Comparison of ENCODE assay signal across 8 cellular contexts in genomic region chr5:97162045-97162444, GRCh38. TPM values are rescaled to one million over a fixed set of nuclear protein-coding genes. Genes with fewer than 3 reads are reported as not detected.
DNase-seq lines count a peak whose midpoint lies in the region; ATAC-seq and TF ChIP-seq lines count a peak whose summit lies in the region.

No MANE protein-coding gene starts in this region.

- peak overlapping the region; percentile 60 for H3K27ac ChIP-seq in neutrophil

- H3K4me3 Mint-ChIP-seq in activated CD8-positive, alpha-beta memory T cell treated with anti-CD3 and anti-CD28 coated beads, Interleukin-2, amount 10 ng/mL, durations not matched to agents 7 days and 5 days: no peak overlapping the region

- H3K36me3 ChIP-seq in neutrophil: peaks cover 4% of the 10 kb centered on the region

- peaks cover 15% of the 10 kb centered on the region for H3K9me3 Mint-ChIP-seq in activated CD8-positive, alpha-beta memory T cell treated with anti-CD3 and anti-CD28 coated beads, Interleukin-2, amount 10 ng/mL, durations not matched to agents 7 days and 5 days (ENCODE audit: low read depth)

- no peaks in the 10 kb centered on the region for H3K27me3 ChIP-seq in neutrophil

- H3K4me1 ChIP-seq in neutrophil (ENCODE audit: control insufficient read depth in 1 of 2, insufficient read depth in 1 of 2, low read depth in 1 of 2, low read length in 1 of 2): peaks cover 17 to 18% of the 10 kb centered on the region in 2 experiments

- H3K36me3 Mint-ChIP-seq in activated CD8-positive, alpha-beta memory T cell treated with anti-CD3 and anti-CD28 coated beads, Interleukin-2, amount 10 ng/mL, durations not matched to agents 7 days and 5 days: peaks cover 40% of the 10 kb centered on the region

- CTCF ChIA-PET in activated CD8-positive, alpha-beta memory T cell treated with anti-CD3 and anti-CD28 coated beads, Interleukin-2, amount 10 ng/mL, durations not matched to agents 7 days and 5 days (lab: Charles Lee): interaction anchor here (0.6 to 10.1 kb wide), 38 partner anchors 9 to 548 kb away, joined by 3 to 79 read pairs (median 4); partner anchors contain the start of genes CAST, LIX1 and RIOK2

- H3K9me3 ChIP-seq in neutrophil: no peaks in the 10 kb centered on the region

- DNase-seq in NCI-H2196 (lab: John Stamatoyannopoulos, UW; ENCODE audit: unreplicated experiment) (peak; percentile 61), NCI-H2196 treated with DMSO at 0.1 percent for 48 hours (lab: John Stamatoyannopoulos, UW; ENCODE audit: unreplicated experiment) (no peak), NCI-H526 (lab: John Stamatoyannopoulos, UW) (peak; percentile 49 to 78), fibroblast of the conjunctiva (ENCODE audit: low read depth) (peak; percentile 84), 8988T (no peak)
- DNase-seq in activated CD8-positive, alpha-beta memory T cell treated with anti-CD3 and anti-CD28 coated beads, Interleukin-2, amount 10 ng/mL, durations not matched to agents 7 days and 5 days: peak; percentile 64

- H3K4me1 Mint-ChIP-seq in activated CD8-positive, alpha-beta memory T cell treated with anti-CD3 and anti-CD28 coated beads, Interleukin-2, amount 10 ng/mL, durations not matched to agents 7 days and 5 days: peaks cover 20% of the 10 kb centered on the region

- H3K4me3 ChIP-seq in neutrophil (ENCODE audit: low read depth in 1 of 2, low read length in 1 of 2): no peak overlapping the region

- no peaks in the 10 kb centered on the region for H3K27me3 Mint-ChIP-seq in activated CD8-positive, alpha-beta memory T cell treated with anti-CD3 and anti-CD28 coated beads, Interleukin-2, amount 10 ng/mL, durations not matched to agents 7 days and 5 days

- no peak overlapping the region for H3K27ac Mint-ChIP-seq in activated CD8-positive, alpha-beta memory T cell treated with anti-CD3 and anti-CD28 coated beads, Interleukin-2, amount 10 ng/mL, durations not matched to agents 7 days and 5 days

- TF ChIP-seq CTCF in neutrophil (IDR thresholded peaks at IDR 0.05): peak; percentile 75

- peak; percentile 72 for ATAC-seq in HG03378 (IDR thresholded peaks at IDR 0.05; ENCODE audit: unreplicated experiment)
- peak; percentile 61 for ATAC-seq in activated CD8-positive, alpha-beta memory T cell treated with anti-CD3 and anti-CD28 coated beads, Interleukin-2, amount 10 ng/mL, durations not matched to agents 7 days and 5 days

RNA-seq across cellular contexts. Expression of gene LIX1, which starts 19.6 kb away (rescaled TPM):
- total RNA-seq in activated CD8-positive, alpha-beta memory T cell treated with anti-CD3 and anti-CD28 coated beads, Interleukin-2, amount 10 ng/mL, durations not matched to agents 7 days and 5 days: not detected

RNA-seq across cellular contexts. Expression of gene RIOK2, which starts 21.0 kb away (rescaled TPM):
- total RNA-seq in activated CD8-positive, alpha-beta memory T cell treated with anti-CD3 and anti-CD28 coated beads, Interleukin-2, amount 10 ng/mL, durations not matched to agents 7 days and 5 days: 10 to 100 TPM; 24.7 to 28.0 TPM

Comparison
In these comparisons a context has a peak if more than half of its experiments do, and no peak if none do; other contexts are left out.
1. DNase-seq: peak in NCI-H2196 (single experiment), NCI-H526 (2 of 2), activated CD8-positive, alpha-beta memory T cell treated with anti-CD3 and anti-CD28 coated beads, Interleukin-2, amount 10 ng/mL, durations not matched to agents 7 days and 5 days (single experiment) and fibroblast of the conjunctiva (single experiment); none in NCI-H2196 treated with DMSO at 0.1 percent for 48 hours (single experiment) and 8988T (single experiment).